1 cellular context compared by ENCODE assay signal in the genomic region with DNA sequence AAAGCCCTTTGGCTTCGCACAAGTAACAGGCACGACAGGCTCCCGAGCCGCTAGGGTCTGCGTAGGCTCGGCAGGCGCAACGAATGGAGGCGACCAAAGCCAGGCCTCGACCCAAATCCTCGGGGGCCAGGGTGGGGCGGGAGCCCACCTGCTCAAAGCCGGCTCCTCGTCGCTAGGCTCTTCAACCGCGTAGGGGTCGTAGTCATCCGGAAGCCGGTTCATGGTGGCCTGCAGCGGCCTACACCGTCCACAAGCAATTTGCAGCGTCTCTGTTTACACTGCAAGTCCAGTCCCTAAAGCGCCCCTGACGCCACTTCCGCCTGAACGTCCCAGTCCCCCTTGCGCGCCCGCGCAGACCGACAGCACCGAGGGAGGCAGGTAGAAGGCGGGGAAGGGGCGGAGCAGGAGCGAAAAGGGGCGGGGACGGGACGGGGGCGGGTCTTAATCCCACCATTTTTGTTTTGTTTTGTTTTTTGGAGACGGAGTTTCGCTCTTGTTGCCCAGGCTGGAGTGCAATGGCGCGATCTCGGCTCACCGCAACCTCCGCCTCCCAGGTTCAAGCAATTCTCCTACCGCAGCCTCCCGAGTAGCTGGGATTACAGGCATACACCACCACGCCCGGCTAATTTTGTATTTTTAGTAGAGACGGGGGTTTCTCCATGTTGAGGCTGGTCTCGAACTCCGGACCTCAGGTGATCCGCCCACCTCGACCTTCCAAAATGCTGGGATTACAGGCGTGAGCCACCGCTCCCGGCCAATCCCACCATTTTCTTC.
TF ChIP-seq lines count a peak whose summit lies in the region.

A gene with protein sequence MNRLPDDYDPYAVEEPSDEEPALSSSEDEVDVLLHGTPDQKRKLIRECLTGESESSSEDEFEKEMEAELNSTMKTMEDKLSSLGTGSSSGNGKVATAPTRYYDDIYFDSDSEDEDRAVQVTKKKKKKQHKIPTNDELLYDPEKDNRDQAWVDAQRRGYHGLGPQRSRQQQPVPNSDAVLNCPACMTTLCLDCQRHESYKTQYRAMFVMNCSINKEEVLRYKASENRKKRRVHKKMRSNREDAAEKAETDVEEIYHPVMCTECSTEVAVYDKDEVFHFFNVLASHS (minus strand): TSS at position 295 of the 774 bp plus-strand sequence. CDS start 73 bp downstream, at position 222.

TF ChIP-seq in HEK293, 187 proteins besides CTCF, POLR2A, EP300 and RAD21 (continued from another document and continues in another):
- TF ChIP-seq, protein P1, sequence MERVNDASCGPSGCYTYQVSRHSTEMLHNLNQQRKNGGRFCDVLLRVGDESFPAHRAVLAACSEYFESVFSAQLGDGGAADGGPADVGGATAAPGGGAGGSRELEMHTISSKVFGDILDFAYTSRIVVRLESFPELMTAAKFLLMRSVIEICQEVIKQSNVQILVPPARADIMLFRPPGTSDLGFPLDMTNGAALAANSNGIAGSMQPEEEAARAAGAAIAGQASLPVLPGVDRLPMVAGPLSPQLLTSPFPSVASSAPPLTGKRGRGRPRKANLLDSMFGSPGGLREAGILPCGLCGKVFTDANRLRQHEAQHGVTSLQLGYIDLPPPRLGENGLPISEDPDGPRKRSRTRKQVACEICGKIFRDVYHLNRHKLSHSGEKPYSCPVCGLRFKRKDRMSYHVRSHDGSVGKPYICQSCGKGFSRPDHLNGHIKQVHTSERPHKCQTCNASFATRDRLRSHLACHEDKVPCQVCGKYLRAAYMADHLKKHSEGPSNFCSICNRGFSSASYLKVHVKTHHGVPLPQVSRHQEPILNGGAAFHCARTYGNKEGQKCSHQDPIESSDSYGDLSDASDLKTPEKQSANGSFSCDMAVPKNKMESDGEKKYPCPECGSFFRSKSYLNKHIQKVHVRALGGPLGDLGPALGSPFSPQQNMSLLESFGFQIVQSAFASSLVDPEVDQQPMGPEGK (tag by site-specific recombination; IDR thresholded peaks at IDR 0.05): peak; percentile 70; the same call in 1 of the 2 replicates
- TF ChIP-seq ZNF354C (tag by site-specific recombination; IDR thresholded peaks at IDR 0.05; ENCODE audit: borderline replicate concordance, low read depth) (no peak), ZNF529 (tag by site-specific recombination; IDR thresholded peaks at IDR 0.05; ENCODE audit: insufficient replicate concordance) (no peak), INSM2 (tag by site-specific recombination; IDR thresholded peaks at IDR 0.05) (0 out of 2 replicates have a peak, but pooled peaks have one; percentile 47), ZNF138 (tag by site-specific recombination; IDR thresholded peaks at IDR 0.05; ENCODE audit: borderline replicate concordance) (no peak), ZNF248 (tag by site-specific recombination; IDR thresholded peaks at IDR 0.05) (no peak), ZNF701 (tag by site-specific recombination; IDR thresholded peaks at IDR 0.05) (no peak), RBAK (tag by site-specific recombination; IDR thresholded peaks at IDR 0.05) (no peak), ZNF362 (tag by site-specific recombination; IDR thresholded peaks at IDR 0.05) (peak; percentile 92), ZNF514 (tag by site-specific recombination; IDR thresholded peaks at IDR 0.05) (no peak), WT1 (tag by site-specific recombination; IDR thresholded peaks at IDR 0.05) (no peak), ZNF837 (tag by site-specific recombination; IDR thresholded peaks at IDR 0.05) (no peak), ZNF558 (tag by site-specific recombination; IDR thresholded peaks at IDR 0.05) (no peak), ZBTB10 (tag by site-specific recombination; IDR thresholded peaks at IDR 0.05) (no peak), ZSCAN23 (tag by site-specific recombination; IDR thresholded peaks at IDR 0.05) (no peak), ZNF112 (tag by site-specific recombination; IDR thresholded peaks at IDR 0.05) (no peak), ZEB2 (tag by site-specific recombination; IDR thresholded peaks at IDR 0.05) (peak; percentile 92), ZNF16 (tag by site-specific recombination; IDR thresholded peaks at IDR 0.05; ENCODE audit: low read depth) (no peak), ZNF561 (tag by site-specific recombination; IDR thresholded peaks at IDR 0.05; ENCODE audit: borderline replicate concordance) (peak; percentile 95), ZFHX2 (tag by site-specific recombination; conservative IDR thresholded peaks at IDR 0.05) (peak; percentile 72), ZNF626 (tag by site-specific recombination; IDR thresholded peaks at IDR 0.05) (no peak), ZNF660 (tag by site-specific recombination; IDR thresholded peaks at IDR 0.05) (no peak), ZBTB17 (tag by site-specific recombination; IDR thresholded peaks at IDR 0.05) (peak; percentile 77), ZNF211 (tag by site-specific recombination; IDR thresholded peaks at IDR 0.05; ENCODE audit: low read depth) (no peak), ZNF292 (tag by site-specific recombination; IDR thresholded peaks at IDR 0.05; ENCODE audit: borderline replicate concordance, low read depth) (no peak), ZNF23 (tag by site-specific recombination; IDR thresholded peaks at IDR 0.05; ENCODE audit: borderline replicate concordance) (no peak), KLF10 (tag by site-specific recombination; IDR thresholded peaks at IDR 0.05) (peak; percentile 93), PRDM2 (tag by site-specific recombination; IDR thresholded peaks at IDR 0.05; ENCODE audit: borderline replicate concordance) (no peak), SP2 (tag by site-specific recombination; IDR thresholded peaks at IDR 0.05) (peak; percentile 94)
- TF ChIP-seq, protein P2, sequence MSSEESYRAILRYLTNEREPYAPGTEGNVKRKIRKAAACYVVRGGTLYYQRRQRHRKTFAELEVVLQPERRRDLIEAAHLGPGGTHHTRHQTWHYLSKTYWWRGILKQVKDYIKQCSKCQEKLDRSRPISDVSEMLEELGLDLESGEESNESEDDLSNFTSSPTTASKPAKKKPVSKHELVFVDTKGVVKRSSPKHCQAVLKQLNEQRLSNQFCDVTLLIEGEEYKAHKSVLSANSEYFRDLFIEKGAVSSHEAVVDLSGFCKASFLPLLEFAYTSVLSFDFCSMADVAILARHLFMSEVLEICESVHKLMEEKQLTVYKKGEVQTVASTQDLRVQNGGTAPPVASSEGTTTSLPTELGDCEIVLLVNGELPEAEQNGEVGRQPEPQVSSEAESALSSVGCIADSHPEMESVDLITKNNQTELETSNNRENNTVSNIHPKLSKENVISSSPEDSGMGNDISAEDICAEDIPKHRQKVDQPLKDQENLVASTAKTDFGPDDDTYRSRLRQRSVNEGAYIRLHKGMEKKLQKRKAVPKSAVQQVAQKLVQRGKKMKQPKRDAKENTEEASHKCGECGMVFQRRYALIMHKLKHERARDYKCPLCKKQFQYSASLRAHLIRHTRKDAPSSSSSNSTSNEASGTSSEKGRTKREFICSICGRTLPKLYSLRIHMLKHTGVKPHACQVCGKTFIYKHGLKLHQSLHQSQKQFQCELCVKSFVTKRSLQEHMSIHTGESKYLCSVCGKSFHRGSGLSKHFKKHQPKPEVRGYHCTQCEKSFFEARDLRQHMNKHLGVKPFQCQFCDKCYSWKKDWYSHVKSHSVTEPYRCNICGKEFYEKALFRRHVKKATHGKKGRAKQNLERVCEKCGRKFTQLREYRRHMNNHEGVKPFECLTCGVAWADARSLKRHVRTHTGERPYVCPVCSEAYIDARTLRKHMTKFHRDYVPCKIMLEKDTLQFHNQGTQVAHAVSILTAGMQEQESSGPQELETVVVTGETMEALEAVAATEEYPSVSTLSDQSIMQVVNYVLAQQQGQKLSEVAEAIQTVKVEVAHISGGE (tag by site-specific recombination; conservative IDR thresholded peaks at IDR 0.05; ENCODE audit: low read depth): peak; percentile 94
- TF ChIP-seq, protein P3, sequence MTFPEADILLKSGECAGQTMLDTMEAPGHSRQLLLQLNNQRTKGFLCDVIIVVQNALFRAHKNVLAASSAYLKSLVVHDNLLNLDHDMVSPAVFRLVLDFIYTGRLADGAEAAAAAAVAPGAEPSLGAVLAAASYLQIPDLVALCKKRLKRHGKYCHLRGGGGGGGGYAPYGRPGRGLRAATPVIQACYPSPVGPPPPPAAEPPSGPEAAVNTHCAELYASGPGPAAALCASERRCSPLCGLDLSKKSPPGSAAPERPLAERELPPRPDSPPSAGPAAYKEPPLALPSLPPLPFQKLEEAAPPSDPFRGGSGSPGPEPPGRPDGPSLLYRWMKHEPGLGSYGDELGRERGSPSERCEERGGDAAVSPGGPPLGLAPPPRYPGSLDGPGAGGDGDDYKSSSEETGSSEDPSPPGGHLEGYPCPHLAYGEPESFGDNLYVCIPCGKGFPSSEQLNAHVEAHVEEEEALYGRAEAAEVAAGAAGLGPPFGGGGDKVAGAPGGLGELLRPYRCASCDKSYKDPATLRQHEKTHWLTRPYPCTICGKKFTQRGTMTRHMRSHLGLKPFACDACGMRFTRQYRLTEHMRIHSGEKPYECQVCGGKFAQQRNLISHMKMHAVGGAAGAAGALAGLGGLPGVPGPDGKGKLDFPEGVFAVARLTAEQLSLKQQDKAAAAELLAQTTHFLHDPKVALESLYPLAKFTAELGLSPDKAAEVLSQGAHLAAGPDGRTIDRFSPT (tag by site-specific recombination; IDR thresholded peaks at IDR 0.05): no peak
- TF ChIP-seq, protein P4, sequence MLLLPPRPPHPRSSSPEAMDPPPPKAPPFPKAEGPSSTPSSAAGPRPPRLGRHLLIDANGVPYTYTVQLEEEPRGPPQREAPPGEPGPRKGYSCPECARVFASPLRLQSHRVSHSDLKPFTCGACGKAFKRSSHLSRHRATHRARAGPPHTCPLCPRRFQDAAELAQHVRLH (tag by site-specific recombination; IDR thresholded peaks at IDR 0.05): peak; percentile 72
